8 cellular contexts compared by ENCODE assay signal in the genomic region with DNA sequence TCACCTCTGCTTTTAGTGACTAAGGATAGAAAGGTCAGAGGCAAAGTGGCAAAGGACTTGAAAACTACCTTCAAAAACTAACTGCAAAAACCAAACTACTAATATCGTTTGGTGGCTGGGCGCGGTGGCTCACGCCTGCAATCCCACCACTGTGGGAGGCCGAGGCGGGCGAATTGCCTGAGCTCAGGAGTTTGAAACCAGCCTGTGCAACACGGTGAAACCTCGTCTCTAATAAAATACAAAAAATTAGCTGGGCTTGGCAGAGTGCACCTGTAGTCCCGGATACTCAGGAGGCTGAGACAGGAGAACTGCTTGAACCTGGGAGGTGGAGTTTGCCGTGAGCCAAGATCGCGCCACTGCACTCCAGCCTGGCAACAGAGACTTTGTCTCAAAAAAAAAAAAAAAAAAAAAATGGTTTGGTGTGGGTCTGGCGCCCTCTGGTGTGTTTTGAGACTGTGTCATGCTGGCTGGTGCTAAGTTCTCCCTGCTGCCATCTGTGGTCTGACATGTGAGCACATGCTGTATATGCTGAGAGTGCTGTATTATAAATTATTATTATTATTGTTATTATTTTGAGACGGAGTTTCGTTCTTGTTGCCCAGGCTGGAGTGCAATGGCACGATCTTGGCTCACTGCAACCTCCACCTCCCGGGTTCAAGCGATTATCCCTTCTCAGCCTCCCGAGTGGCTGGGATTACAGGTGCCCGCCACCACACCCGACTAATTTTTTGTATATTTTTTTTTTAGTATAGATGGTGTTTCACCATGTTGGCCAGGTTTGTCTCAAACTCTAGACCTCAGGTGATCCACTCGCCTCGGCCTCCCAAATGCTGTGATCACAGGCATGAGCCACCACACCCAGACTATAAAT. TPM values are rescaled to one million over a fixed set of nuclear protein-coding genes. Genes with fewer than 3 reads are reported as not detected.
DNase-seq lines count a peak whose midpoint lies in the region; ATAC-seq and TF ChIP-seq lines count a peak whose summit lies in the region.

No MANE protein-coding gene starts in this region.

- H3K27ac ChIP-seq in CD8-positive, alpha-beta memory T cell (ENCODE audit: low read depth, low read length) = no peak overlapping the region
- no peak overlapping the region for H3K27ac ChIP-seq in endodermal cell (ENCODE audit: low read depth, low read length)

- H3K36me3 Mint-ChIP-seq in CD8-positive, alpha-beta memory T cell = no peaks in the 10 kb centered on the region
- H3K36me3 Mint-ChIP-seq in endodermal cell (ENCODE audit: low read depth) = peaks cover 4% of the 10 kb centered on the region
- H3K36me3 Mint-ChIP-seq in stimulated activated effector memory CD8-positive, alpha-beta T cell treated with anti-CD3 and anti-CD28 coated beads, Interleukin-12 subunit alpha, Interleukin-12 subunit beta, amount 100 ng/mL, for 72 hours = no peaks in the 10 kb centered on the region

- TF ChIP-seq CTCF in endodermal cell (conservative IDR thresholded peaks at IDR 0.05) (peak; percentile 91), mucosa of descending colon (IDR thresholded peaks at IDR 0.05) (peak; percentile 48)

- no peaks in the 10 kb centered on the region for H3K36me3 ChIP-seq in CD8-positive, alpha-beta memory T cell (ENCODE audit: insufficient read depth, low read length)
- H3K36me3 ChIP-seq in endodermal cell (ENCODE audit: control insufficient read depth, insufficient read depth, low read length) = no peaks in the 10 kb centered on the region
- H3K36me3 ChIP-seq in mucosa of descending colon (ENCODE audit: low read depth) = no peaks in the 10 kb centered on the region

- CTCF ChIA-PET in CD8-positive, alpha-beta memory T cell (lab: Charles Lee) = interaction anchor here (0.7 to 2.9 kb wide), 27 partner anchors 9 to 260 kb away, joined by 3 to 16 read pairs (median 5); a partner anchor contains a TSS

- H3K4me3 ChIP-seq in CD8-positive, alpha-beta memory T cell (ENCODE audit: low read length) = no peak overlapping the region
- H3K4me3 ChIP-seq in endodermal cell (ENCODE audit: low read length) (no peak overlapping the region), mucosa of descending colon (no peak overlapping the region)

- no peaks in the 10 kb centered on the region for H3K4me1 ChIP-seq in CD8-positive, alpha-beta memory T cell (ENCODE audit: insufficient read depth, low read length)
- no peaks in the 10 kb centered on the region for H3K4me1 ChIP-seq in endodermal cell (ENCODE audit: control insufficient read depth, insufficient read depth, low read length)
- no peaks in the 10 kb centered on the region for H3K4me1 ChIP-seq in mucosa of descending colon (ENCODE audit: low read depth)

- H3K4me3 Mint-ChIP-seq in CD8-positive, alpha-beta memory T cell = no peak overlapping the region
- no peak overlapping the region for H3K4me3 Mint-ChIP-seq in endodermal cell
- no peak overlapping the region for H3K4me3 Mint-ChIP-seq in stimulated activated effector memory CD8-positive, alpha-beta T cell treated with anti-CD3 and anti-CD28 coated beads, Interleukin-12 subunit alpha, Interleukin-12 subunit beta, amount 100 ng/mL, for 72 hours

- ATAC-seq in GM19351 (IDR thresholded peaks at IDR 0.05; ENCODE audit: unreplicated experiment) (peak; percentile 85), HG03520 (IDR thresholded peaks at IDR 0.05; ENCODE audit: unreplicated experiment) (peak; percentile 63), mucosa of descending colon (peak; percentile 99)
- ATAC-seq in stimulated activated effector memory CD8-positive, alpha-beta T cell treated with anti-CD3 and anti-CD28 coated beads, Interleukin-12 subunit alpha, Interleukin-12 subunit beta, amount 100 ng/mL, for 72 hours = peak; percentile 95

- H3K4me1 Mint-ChIP-seq in CD8-positive, alpha-beta memory T cell = peaks cover 0 to 3% (median 2%) of the 10 kb centered on the region in 3 donors
- H3K4me1 Mint-ChIP-seq in endodermal cell = no peaks in the 10 kb centered on the region
- no peaks in the 10 kb centered on the region for H3K4me1 Mint-ChIP-seq in stimulated activated effector memory CD8-positive, alpha-beta T cell treated with anti-CD3 and anti-CD28 coated beads, Interleukin-12 subunit alpha, Interleukin-12 subunit beta, amount 100 ng/mL, for 72 hours

- intact Hi-C loops in mucosa of descending colon (cut with DNase I, micrococcal nuclease) = no loop called here

- WGBS in endodermal cell (ENCODE audit: insufficient coverage in 1 of 2, insufficient read length in 1 of 2), 2 experiments = 69 to 88% methylated on average over 8 to 24 of the region's 24 CpGs

- H3K9ac ChIP-seq in endodermal cell (ENCODE audit: extremely low read depth, low read length, poor library complexity, severe bottlenecking) = no peak overlapping the region

- POLR2A ChIA-PET in CD8-positive, alpha-beta memory T cell (lab: Charles Lee) = no interaction called here

- H3K9me3 Mint-ChIP-seq in CD8-positive, alpha-beta memory T cell = peaks cover 0 to 6% (median 5%) of the 10 kb centered on the region in 5 donors
- peaks cover 23% of the 10 kb centered on the region for H3K9me3 Mint-ChIP-seq in endodermal cell
- peaks cover 5% of the 10 kb centered on the region for H3K9me3 Mint-ChIP-seq in stimulated activated effector memory CD8-positive, alpha-beta T cell treated with anti-CD3 and anti-CD28 coated beads, Interleukin-12 subunit alpha, Interleukin-12 subunit beta, amount 100 ng/mL, for 72 hours

- peaks cover 3 to 16% of the 10 kb centered on the region in 2 donors for H3K27me3 Mint-ChIP-seq in CD8-positive, alpha-beta memory T cell
- H3K27me3 Mint-ChIP-seq in endodermal cell (ENCODE audit: insufficient read depth) = peaks cover 23% of the 10 kb centered on the region

- no peaks in the 10 kb centered on the region for H3K9me3 ChIP-seq in CD8-positive, alpha-beta memory T cell (ENCODE audit: low read length)
- H3K9me3 ChIP-seq in endodermal cell (ENCODE audit: control insufficient read depth, low read length) = peaks cover 17% of the 10 kb centered on the region
- no peaks in the 10 kb centered on the region for H3K9me3 ChIP-seq in mucosa of descending colon

- H3K27ac Mint-ChIP-seq in CD8-positive, alpha-beta memory T cell = no peak overlapping the region
- H3K27ac Mint-ChIP-seq in endodermal cell = no peak overlapping the region
- no peak overlapping the region for H3K27ac Mint-ChIP-seq in stimulated activated effector memory CD8-positive, alpha-beta T cell treated with anti-CD3 and anti-CD28 coated beads, Interleukin-12 subunit alpha, Interleukin-12 subunit beta, amount 100 ng/mL, for 72 hours

- DNase-seq in CD8-positive, alpha-beta memory T cell = peak; percentile 53 to 84 (median 73)
- DNase-seq in NCI-H82 treated with DMSO at 0.1 percent for 48 hours (lab: John Stamatoyannopoulos, UW; ENCODE audit: unreplicated experiment) = peak; percentile 48
- peak; percentile 40 to 43 for DNase-seq in activated CD8-positive, alpha-beta memory T cell treated with anti-CD3 and anti-CD28 coated beads for 1 hour (ENCODE audit: extremely low read depth in 1 of 2, low read depth in 1 of 2)
- peak; percentile 86 for DNase-seq in endodermal cell
- DNase-seq in mucosa of descending colon = peak in 2 of 3 donors; percentile 59 to 85
- DNase-seq in stimulated activated effector memory CD8-positive, alpha-beta T cell treated with anti-CD3 and anti-CD28 coated beads, Interleukin-12 subunit alpha, Interleukin-12 subunit beta, amount 100 ng/mL, for 72 hours (ENCODE audit: low spot score in 2 of 2) = peak; percentile 24 to 72

- no peaks in the 10 kb centered on the region for H3K27me3 ChIP-seq in CD8-positive, alpha-beta memory T cell (ENCODE audit: insufficient read depth, low read length, poor library complexity, severe bottlenecking)
- no peaks in the 10 kb centered on the region for H3K27me3 ChIP-seq in endodermal cell (ENCODE audit: control insufficient read depth, insufficient read depth, low read length, poor library complexity, severe bottlenecking)

RNA-seq across cellular contexts. Expression of a gene that starts 36.0 kb away (rescaled TPM):
- not detected for total RNA-seq in CD8-positive, alpha-beta memory T cell
- polyA plus RNA-seq in CD8-positive, alpha-beta memory T cell = not detected
- total RNA-seq in endodermal cell (not detected), mucosa of descending colon (not detected)
- polyA plus RNA-seq in endodermal cell (2013, experiment 1 of 2) = not detected
- not detected for polyA plus RNA-seq in endodermal cell (2013, experiment 2 of 2)

RNA-seq across cellular contexts. Expression of a gene that starts 47.8 kb away (rescaled TPM):
- 1 to 10 TPM; 4.9 to 6.1 TPM for total RNA-seq in CD8-positive, alpha-beta memory T cell
- not detected for polyA plus RNA-seq in CD8-positive, alpha-beta memory T cell
- 10 to 100 TPM in 1 of 2 donors, 1 to 10 TPM in 1; 4.9 to 10.5 TPM for total RNA-seq in endodermal cell
- 1.1 TPM for polyA plus RNA-seq in endodermal cell (2013, experiment 1 of 2)
- 1.6 TPM for polyA plus RNA-seq in endodermal cell (2013, experiment 2 of 2)
- not detected for total RNA-seq in mucosa of descending colon

Comparison
In these comparisons a context has a peak if more than half of its experiments do, and no peak if none do; other contexts are left out.
1. RNA of a gene that starts 47.8 kb away (total RNA-seq): 4.9 to 10.5 TPM in endodermal cell and 4.9 to 6.1 TPM in CD8-positive, alpha-beta memory T cell; not detected in mucosa of descending colon; every median in the first group is over 4 times any median in the second.
2. Peak in every context shown above with its lines, with median percentiles within 50 percentile points of each other: DNase-seq and ATAC-seq.